1 cellular context compared by ENCODE assay signal in genomic region chr21:34614693-34615486, GRCh38.
TF ChIP-seq lines count a peak whose summit lies in the region.

Gene RCAN1 (minus strand): TSS chr21:34615113. CDS start chr21:34615011, 102 bp downstream.

TF ChIP-seq in HepG2, 621 proteins besides CTCF, POLR2A, EP300 and RAD21 (continued from another document and continues in another):
- TF ChIP-seq SIX4 (CRISPR knock-in tag; IDR thresholded peaks at IDR 0.05) (no peak), ZNF766 (CRISPR knock-in tag; IDR thresholded peaks at IDR 0.05; ENCODE audit: borderline replicate concordance) (peak; percentile 62; the same call in 1 of the 2 replicates), NR1H2 (CRISPR knock-in tag; IDR thresholded peaks at IDR 0.05; ENCODE audit: borderline replicate concordance, low read depth) (no peak), PBX3 (CRISPR knock-in tag; IDR thresholded peaks at IDR 0.05; ENCODE audit: borderline replicate concordance) (no peak), HNF4A (CRISPR knock-in tag; IDR thresholded peaks at IDR 0.05) (peak; percentile 82), TP53 (CRISPR knock-in tag; conservative IDR thresholded peaks at IDR 0.05) (0 out of 2 replicates have a peak, but pooled peaks have one; percentile 44), ZNF879 (CRISPR knock-in tag; IDR thresholded peaks at IDR 0.05) (no peak), SPEN (CRISPR knock-in tag; IDR thresholded peaks at IDR 0.05; ENCODE audit: low read depth) (0 out of 2 replicates have a peak, but pooled peaks have one; percentile 22), GPN1 (CRISPR knock-in tag; IDR thresholded peaks at IDR 0.05; ENCODE audit: borderline replicate concordance) (no peak), SP1 (IDR thresholded peaks at IDR 0.05) (no peak), SP1 (CRISPR knock-in tag; IDR thresholded peaks at IDR 0.05) (peak; percentile 65), SETDB1 (CRISPR knock-in tag; IDR thresholded peaks at IDR 0.05; ENCODE audit: borderline replicate concordance) (no peak), ZC3H13 (CRISPR knock-in tag; IDR thresholded peaks at IDR 0.05) (no peak; the same call in 1 of the 2 replicates), ZNF20 (CRISPR knock-in tag; IDR thresholded peaks at IDR 0.05) (no peak), NFRKB (IDR thresholded peaks at IDR 0.05) (no peak), ZNF44 (CRISPR knock-in tag; IDR thresholded peaks at IDR 0.05) (no peak), EZH2 (conservative IDR thresholded peaks at IDR 0.05; ENCODE audit: low read depth, low read length) (no peak), HNRNPL (IDR thresholded peaks at IDR 0.05; ENCODE audit: low read depth, low read length) (0 out of 2 replicates have a peak, but pooled peaks have one; percentile 60), GATAD2A (CRISPR knock-in tag; IDR thresholded peaks at IDR 0.05) (0 out of 2 replicates have a peak, but pooled peaks have one; percentile 13), ZNF232 (CRISPR knock-in tag; IDR thresholded peaks at IDR 0.05; ENCODE audit: borderline replicate concordance) (0 out of 2 replicates have a peak, but pooled peaks have one; percentile 30), HDAC2 (CRISPR knock-in tag; IDR thresholded peaks at IDR 0.05) (peak; percentile 58; the same call in 1 of the 2 replicates), NCOR1 (IDR thresholded peaks at IDR 0.05; ENCODE audit: borderline replicate concordance, low read length) (peak; percentile 81; the same call in 1 of the 2 replicates), EHMT2 (IDR thresholded peaks at IDR 0.05; ENCODE audit: borderline replicate concordance, low read depth, low read length) (peak; percentile 79; the same call in 1 of the 2 replicates), MYNN (CRISPR knock-in tag; IDR thresholded peaks at IDR 0.05; ENCODE audit: low read depth) (no peak), ZNF609 (CRISPR knock-in tag; IDR thresholded peaks at IDR 0.05; ENCODE audit: borderline replicate concordance) (no peak), REXO4 (CRISPR knock-in tag; IDR thresholded peaks at IDR 0.05; ENCODE audit: borderline replicate concordance) (no peak), HOXD1 (CRISPR knock-in tag; IDR thresholded peaks at IDR 0.05) (peak; percentile 68; the same call in 1 of the 2 replicates), PAXIP1 (CRISPR knock-in tag; conservative IDR thresholded peaks at IDR 0.05) (peak; percentile 39; the same call in 1 of the 2 replicates), ZNF430 (CRISPR knock-in tag; IDR thresholded peaks at IDR 0.05) (0 out of 2 replicates have a peak, but pooled peaks have one; percentile 37), ZNF790 (CRISPR knock-in tag; IDR thresholded peaks at IDR 0.05; ENCODE audit: borderline replicate concordance) (no peak), ZNF276 (CRISPR knock-in tag; IDR thresholded peaks at IDR 0.05; ENCODE audit: low read depth) (no peak)
- TF ChIP-seq, protein P1, sequence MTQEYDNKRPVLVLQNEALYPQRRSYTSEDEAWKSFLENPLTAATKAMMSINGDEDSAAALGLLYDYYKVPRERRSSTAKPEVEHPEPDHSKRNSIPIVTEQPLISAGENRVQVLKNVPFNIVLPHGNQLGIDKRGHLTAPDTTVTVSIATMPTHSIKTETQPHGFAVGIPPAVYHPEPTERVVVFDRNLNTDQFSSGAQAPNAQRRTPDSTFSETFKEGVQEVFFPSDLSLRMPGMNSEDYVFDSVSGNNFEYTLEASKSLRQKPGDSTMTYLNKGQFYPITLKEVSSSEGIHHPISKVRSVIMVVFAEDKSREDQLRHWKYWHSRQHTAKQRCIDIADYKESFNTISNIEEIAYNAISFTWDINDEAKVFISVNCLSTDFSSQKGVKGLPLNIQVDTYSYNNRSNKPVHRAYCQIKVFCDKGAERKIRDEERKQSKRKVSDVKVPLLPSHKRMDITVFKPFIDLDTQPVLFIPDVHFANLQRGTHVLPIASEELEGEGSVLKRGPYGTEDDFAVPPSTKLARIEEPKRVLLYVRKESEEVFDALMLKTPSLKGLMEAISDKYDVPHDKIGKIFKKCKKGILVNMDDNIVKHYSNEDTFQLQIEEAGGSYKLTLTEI (CRISPR knock-in tag; conservative IDR thresholded peaks at IDR 0.05): no peak
- TF ChIP-seq, protein P2, sequence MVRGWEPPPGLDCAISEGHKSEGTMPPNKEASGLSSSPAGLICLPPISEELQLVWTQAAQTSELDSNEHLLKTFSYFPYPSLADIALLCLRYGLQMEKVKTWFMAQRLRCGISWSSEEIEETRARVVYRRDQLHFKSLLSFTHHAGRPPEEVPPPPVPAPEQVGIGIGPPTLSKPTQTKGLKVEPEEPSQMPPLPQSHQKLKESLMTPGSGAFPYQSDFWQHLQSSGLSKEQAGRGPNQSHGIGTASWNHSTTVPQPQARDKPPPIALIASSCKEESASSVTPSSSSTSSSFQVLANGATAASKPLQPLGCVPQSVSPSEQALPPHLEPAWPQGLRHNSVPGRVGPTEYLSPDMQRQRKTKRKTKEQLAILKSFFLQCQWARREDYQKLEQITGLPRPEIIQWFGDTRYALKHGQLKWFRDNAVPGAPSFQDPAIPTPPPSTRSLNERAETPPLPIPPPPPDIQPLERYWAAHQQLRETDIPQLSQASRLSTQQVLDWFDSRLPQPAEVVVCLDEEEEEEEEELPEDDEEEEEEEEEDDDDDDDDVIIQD (CRISPR knock-in tag; IDR thresholded peaks at IDR 0.05; ENCODE audit: low read depth): peak; percentile 65; the same call in 1 of the 2 replicates
- TF ChIP-seq, protein P3, sequence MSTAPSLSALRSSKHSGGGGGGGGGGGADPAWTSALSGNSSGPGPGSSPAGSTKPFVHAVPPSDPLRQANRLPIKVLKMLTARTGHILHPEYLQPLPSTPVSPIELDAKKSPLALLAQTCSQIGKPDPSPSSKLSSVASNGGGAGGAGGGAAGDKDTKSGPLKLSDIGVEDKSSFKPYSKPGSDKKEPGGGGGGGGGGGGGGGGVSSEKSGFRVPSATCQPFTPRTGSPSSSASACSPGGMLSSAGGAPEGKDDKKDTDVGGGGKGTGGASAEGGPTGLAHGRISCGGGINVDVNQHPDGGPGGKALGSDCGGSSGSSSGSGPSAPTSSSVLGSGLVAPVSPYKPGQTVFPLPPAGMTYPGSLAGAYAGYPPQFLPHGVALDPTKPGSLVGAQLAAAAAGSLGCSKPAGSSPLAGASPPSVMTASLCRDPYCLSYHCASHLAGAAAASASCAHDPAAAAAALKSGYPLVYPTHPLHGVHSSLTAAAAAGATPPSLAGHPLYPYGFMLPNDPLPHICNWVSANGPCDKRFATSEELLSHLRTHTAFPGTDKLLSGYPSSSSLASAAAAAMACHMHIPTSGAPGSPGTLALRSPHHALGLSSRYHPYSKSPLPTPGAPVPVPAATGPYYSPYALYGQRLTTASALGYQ (CRISPR knock-in tag; IDR thresholded peaks at IDR 0.05): peak; percentile 66; the same call in 1 of the 2 replicates
- TF ChIP-seq, protein P4, sequence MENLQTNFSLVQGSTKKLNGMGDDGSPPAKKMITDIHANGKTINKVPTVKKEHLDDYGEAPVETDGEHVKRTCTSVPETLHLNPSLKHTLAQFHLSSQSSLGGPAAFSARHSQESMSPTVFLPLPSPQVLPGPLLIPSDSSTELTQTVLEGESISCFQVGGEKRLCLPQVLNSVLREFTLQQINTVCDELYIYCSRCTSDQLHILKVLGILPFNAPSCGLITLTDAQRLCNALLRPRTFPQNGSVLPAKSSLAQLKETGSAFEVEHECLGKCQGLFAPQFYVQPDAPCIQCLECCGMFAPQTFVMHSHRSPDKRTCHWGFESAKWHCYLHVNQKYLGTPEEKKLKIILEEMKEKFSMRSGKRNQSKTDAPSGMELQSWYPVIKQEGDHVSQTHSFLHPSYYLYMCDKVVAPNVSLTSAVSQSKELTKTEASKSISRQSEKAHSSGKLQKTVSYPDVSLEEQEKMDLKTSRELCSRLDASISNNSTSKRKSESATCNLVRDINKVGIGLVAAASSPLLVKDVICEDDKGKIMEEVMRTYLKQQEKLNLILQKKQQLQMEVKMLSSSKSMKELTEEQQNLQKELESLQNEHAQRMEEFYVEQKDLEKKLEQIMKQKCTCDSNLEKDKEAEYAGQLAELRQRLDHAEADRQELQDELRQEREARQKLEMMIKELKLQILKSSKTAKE (CRISPR knock-in tag; IDR thresholded peaks at IDR 0.05; ENCODE audit: borderline replicate concordance): no peak
- TF ChIP-seq, protein P5, sequence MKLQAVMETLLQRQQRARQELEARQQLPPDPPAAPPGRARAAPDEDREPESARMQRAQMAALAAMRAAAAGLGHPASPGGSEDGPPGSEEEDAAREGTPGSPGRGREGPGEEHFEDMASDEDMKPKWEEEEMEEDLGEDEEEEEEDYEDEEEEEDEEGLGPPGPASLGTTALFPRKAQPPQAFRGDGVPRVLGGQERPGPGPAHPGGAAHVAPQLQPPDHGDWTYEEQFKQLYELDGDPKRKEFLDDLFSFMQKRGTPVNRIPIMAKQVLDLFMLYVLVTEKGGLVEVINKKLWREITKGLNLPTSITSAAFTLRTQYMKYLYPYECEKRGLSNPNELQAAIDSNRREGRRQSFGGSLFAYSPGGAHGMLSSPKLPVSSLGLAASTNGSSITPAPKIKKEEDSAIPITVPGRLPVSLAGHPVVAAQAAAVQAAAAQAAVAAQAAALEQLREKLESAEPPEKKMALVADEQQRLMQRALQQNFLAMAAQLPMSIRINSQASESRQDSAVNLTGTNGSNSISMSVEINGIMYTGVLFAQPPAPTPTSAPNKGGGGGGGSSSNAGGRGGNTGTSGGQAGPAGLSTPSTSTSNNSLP (IDR thresholded peaks at IDR 0.05; ENCODE audit: low read depth, low read length): no peak
